In genomic region chr1:12619396-12620141, GRCh38 we compare ENCODE assay signal across 8 cellular contexts. TPM values are rescaled to one million over a fixed set of nuclear protein-coding genes. Genes with fewer than 3 reads are reported as not detected.
DNase-seq lines count a peak whose midpoint lies in the region; ATAC-seq and TF ChIP-seq lines count a peak whose summit lies in the region.

No MANE protein-coding gene starts in this region.

- peak overlapping the region; percentile 74 for H3K9ac ChIP-seq in endodermal cell (ENCODE audit: extremely low read depth, low read length, poor library complexity, severe bottlenecking)

- peak; percentile 96 for TF ChIP-seq CTCF in endodermal cell (conservative IDR thresholded peaks at IDR 0.05)

- H3K4me3 Mint-ChIP-seq in endodermal cell, result peak overlapping the region; percentile 86

- no peaks in the 10 kb centered on the region for H3K9me3 Mint-ChIP-seq in endodermal cell

- peak overlapping the region; percentile 96 for H3K4me3 ChIP-seq in endodermal cell (ENCODE audit: low read length)
- peak overlapping the region; percentile 59 for H3K4me3 ChIP-seq in mesodermal cell (ENCODE audit: extremely low read depth, insufficient read depth, low read length, poor library complexity, severe bottlenecking)

- H3K27me3 Mint-ChIP-seq in endodermal cell (ENCODE audit: insufficient read depth), result peaks cover 63% of the 10 kb centered on the region

- peaks cover 3% of the 10 kb centered on the region for H3K36me3 Mint-ChIP-seq in endodermal cell (ENCODE audit: low read depth)

- peak; percentile 85 for DNase-seq in EL
- peak; percentile 26 for DNase-seq in NOMO-1 treated with dmso at 0.1 percent for 144 hours (lab: John Stamatoyannopoulos, UW; ENCODE audit: unreplicated experiment)
- peak; percentile 59 for DNase-seq in activated CD8-positive, alpha-beta memory T cell treated with anti-CD3 and anti-CD28 coated beads, Interleukin-2, amount 50 U/mL, for 24 hours (ENCODE audit: extremely low read depth)
- peak; percentile 96 for DNase-seq in endodermal cell
- peak; percentile 60 for DNase-seq in stimulated activated CD8-positive, alpha-beta memory T cell treated with anti-CD3 and anti-CD28 coated beads, Interleukin-12 subunit alpha, Interleukin-12 subunit beta, amount 100 ng/mL, for 1 hour (ENCODE audit: low read depth)

- WGBS in endodermal cell (ENCODE audit: insufficient coverage in 1 of 2, insufficient read length in 1 of 2), 2 experiments, result 5 to 7% methylated on average over 10 to 25 of the region's 25 CpGs
- WGBS in mesodermal cell (ENCODE audit: insufficient coverage in 2 of 2), 2 experiments, result 1% methylated on average over 15 to 19 of the region's 25 CpGs

- no peaks in the 10 kb centered on the region for H3K36me3 ChIP-seq in endodermal cell (ENCODE audit: control insufficient read depth, insufficient read depth, low read length)
- no peaks in the 10 kb centered on the region for H3K36me3 ChIP-seq in mesodermal cell (ENCODE audit: control insufficient read depth, insufficient read depth, low read length)

- ATAC-seq in HG03432 (IDR thresholded peaks at IDR 0.05; ENCODE audit: unreplicated experiment) (peak; percentile 61), HG03159 (IDR thresholded peaks at IDR 0.05; ENCODE audit: unreplicated experiment) (no peak)

- H3K4me1 ChIP-seq in endodermal cell (ENCODE audit: control insufficient read depth, insufficient read depth, low read length) (peaks cover 7% of the 10 kb centered on the region), mesodermal cell (ENCODE audit: control insufficient read depth, insufficient read depth, low read length, poor library complexity, severe bottlenecking) (peaks cover 33% of the 10 kb centered on the region)

- peaks cover 23% of the 10 kb centered on the region for H3K4me1 Mint-ChIP-seq in endodermal cell

- H3K27ac ChIP-seq in endodermal cell (ENCODE audit: low read depth, low read length), result no peak overlapping the region
- H3K27ac ChIP-seq in mesodermal cell (ENCODE audit: low read depth, low read length, severe bottlenecking), result peak overlapping the region; percentile 90

- H3K9me3 ChIP-seq in endodermal cell (ENCODE audit: control insufficient read depth, low read length), result no peaks in the 10 kb centered on the region
- H3K9me3 ChIP-seq in mesodermal cell (ENCODE audit: control insufficient read depth, low read length), result no peaks in the 10 kb centered on the region

- peak overlapping the region; percentile 97 for H3K27ac Mint-ChIP-seq in endodermal cell

- H3K27me3 ChIP-seq in endodermal cell (ENCODE audit: control insufficient read depth, insufficient read depth, low read length, poor library complexity, severe bottlenecking), result peaks cover 28% of the 10 kb centered on the region

RNA-seq across cellular contexts. Expression of gene DHRS3, which starts 1.6 kb away (rescaled TPM):
- 1 to 10 TPM; 9.2 to 9.8 TPM for total RNA-seq in endodermal cell
- 5.2 TPM for polyA plus RNA-seq in endodermal cell (2013, experiment 1 of 2)
- 4.6 TPM for polyA plus RNA-seq in endodermal cell (2013, experiment 2 of 2)
- 4.3 TPM for polyA plus RNA-seq in mesodermal cell (2013, experiment 1 of 2)
- 4.7 TPM for polyA plus RNA-seq in mesodermal cell (2013, experiment 2 of 2)

RNA-seq across cellular contexts. Expression of gene AADACL4, which starts 24.3 kb away (rescaled TPM):
- not detected for total RNA-seq in endodermal cell
- not detected for polyA plus RNA-seq in endodermal cell (2013, experiment 1 of 2)
- polyA plus RNA-seq in endodermal cell (2013, experiment 2 of 2), result not detected
- not detected for polyA plus RNA-seq in mesodermal cell (2013, experiment 1 of 2)
- not detected for polyA plus RNA-seq in mesodermal cell (2013, experiment 2 of 2)

Comparison
In these comparisons a context has a peak if more than half of its experiments do, and no peak if none do; other contexts are left out.
1. DNase-seq: peak in every context shown above with its lines; median percentile 96 in endodermal cell; 85 in EL; 60 in stimulated activated CD8-positive, alpha-beta memory T cell treated with anti-CD3 and anti-CD28 coated beads, Interleukin-12 subunit alpha, Interleukin-12 subunit beta, amount 100 ng/mL, for 1 hour; 59 in activated CD8-positive, alpha-beta memory T cell treated with anti-CD3 and anti-CD28 coated beads, Interleukin-2, amount 50 U/mL, for 24 hours; 26 in NOMO-1 treated with dmso at 0.1 percent for 144 hours.